Comparison of ENCODE assay signal across 1 cellular context in the genomic region with DNA sequence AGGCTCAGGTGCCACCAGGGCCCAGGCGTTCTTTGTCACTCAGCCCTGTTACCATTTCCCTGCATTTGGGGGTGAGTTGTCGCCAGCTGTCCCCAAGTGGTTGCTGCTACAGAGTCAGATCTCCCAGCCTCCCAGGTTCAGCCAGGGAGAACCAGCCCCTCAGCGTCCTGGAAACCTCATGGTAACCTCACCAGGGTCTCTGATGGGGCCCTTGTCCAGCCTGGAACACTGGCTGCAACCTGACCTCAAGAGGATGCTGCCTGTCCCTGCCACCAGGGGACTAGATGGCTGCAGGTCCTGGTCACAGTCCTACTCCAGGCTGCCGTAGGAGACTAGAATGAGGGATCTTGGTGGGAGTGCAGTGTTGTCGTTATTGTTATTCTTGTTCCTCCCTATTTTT.
TF ChIP-seq lines count a peak whose summit lies in the region.

No MANE protein-coding gene starts in this region.

TF ChIP-seq in H1, 55 proteins besides CTCF, POLR2A, EP300 and RAD21:
- no peak for TF ChIP-seq TEAD4 (IDR thresholded peaks at IDR 0.05; ENCODE audit: low read depth, low read length)
- TF ChIP-seq CHD2 (IDR thresholded peaks at IDR 0.05; ENCODE audit: low read length) = no peak
- no peak for TF ChIP-seq SIN3A (conservative IDR thresholded peaks at IDR 0.05 in 1 of 2, IDR thresholded peaks at IDR 0.05 in 1 of 2; ENCODE audit: low read depth in 1 of 2, low read length in 2 of 2)
- TF ChIP-seq KDM4A (IDR thresholded peaks at IDR 0.05; ENCODE audit: low read depth, low read length, severe bottlenecking) = no peak
- no peak for TF ChIP-seq YY1 (IDR thresholded peaks at IDR 0.05; ENCODE audit: low read depth, low read length)
- no peak for TF ChIP-seq POU5F1 (IDR thresholded peaks at IDR 0.05; ENCODE audit: low read depth, low read length)
- no peak for TF ChIP-seq NRF1 (IDR thresholded peaks at IDR 0.05; ENCODE audit: low read depth, low read length)
